14 cellular contexts compared by ENCODE assay signal in genomic region chr18:79961527-79962291, GRCh38. TPM values are rescaled to one million over a fixed set of nuclear protein-coding genes. Genes with fewer than 3 reads are reported as not detected.
A peak's percentile ranks its signal among the peaks of the same experiment; 100 is the strongest.
DNase-seq lines count a peak whose midpoint lies in the region; ATAC-seq and TF ChIP-seq lines count a peak whose summit lies in the region.
"Had no signal": no experiment of that assay in that cellular context is flagged by ENCODE, and none has a peak within 500 bp of the region (broad histone marks: within the 10 kb centered on the region; RNA-seq: fewer than 3 reads in every experiment).

No MANE protein-coding gene starts in this region.

- no peaks in the 10 kb centered on the region for H3K36me3 ChIP-seq in left lung
- H3K36me3 ChIP-seq in tibial nerve, result no peaks in the 10 kb centered on the region
- H3K36me3 ChIP-seq: right atrium auricular region, thoracic aorta had no signal

- peak overlapping the region; percentile 67 to 90 for H3K27ac ChIP-seq in left lung
- H3K27ac ChIP-seq in tibial nerve, result peak overlapping the region; percentile 42 to 92 (median 66)
- H3K27ac ChIP-seq: right atrium auricular region, thoracic aorta had no signal

- no peaks in the 10 kb centered on the region for H3K9me3 ChIP-seq in left lung
- no peaks in the 10 kb centered on the region for H3K9me3 ChIP-seq in tibial nerve
- H3K9me3 ChIP-seq: right atrium auricular region, thoracic aorta had no signal

- peak; percentile 6 for DNase-seq in NOMO-1 treated with DMSO at 0.1 percent for 48 hours (lab: John Stamatoyannopoulos, UW; ENCODE audit: unreplicated experiment)
- no peak for DNase-seq in NOMO-1 (lab: John Stamatoyannopoulos, UW; ENCODE audit: unreplicated experiment in 2 of 2)
- DNase-seq in amniotic epithelial cell (ENCODE audit: low read depth), result peak; percentile 44
- DNase-seq in left lung, result peak; percentile 79 to 85
- no peak for DNase-seq in tibial nerve (ENCODE audit: low spot score in 2 of 2)
- DNase-seq in activated effector memory CD4-positive, alpha-beta T cell treated with anti-CD3 and anti-CD28 coated beads, Interleukin-2, amount 50 U/mL, for 16 hours, result no peak
- DNase-seq in lower leg skin (ENCODE audit: low spot score in 2 of 2), result no peak
- no peak for DNase-seq in OCI-M2 (lab: John Stamatoyannopoulos, UW; ENCODE audit: unreplicated experiment)
- DNase-seq: activated CD8-positive, alpha-beta T cell treated with anti-CD3 and anti-CD28 coated beads for 36 hours; activated naive CD4-positive, alpha-beta T cell; cerebellar nuclear complex; T-helper 17 cell had no signal

- intact Hi-C loops in left lung (cut with DNase I), result no loop called here
- intact Hi-C loops in lower leg skin (cut with DNase I; ENCODE audit: low total_unique reads), result no loop called here

- no peak for TF ChIP-seq EP300 in tibial nerve (IDR thresholded peaks at IDR 0.05)

- peak; percentile 70 for ATAC-seq in left lung
- ATAC-seq: activated CD8-positive, alpha-beta T cell treated with anti-CD3 and anti-CD28 coated beads for 36 hours; T-helper 17 cell had no signal

- H3K4me1 ChIP-seq in left lung (peaks cover 8 to 36% of the 10 kb centered on the region in 2 donors), tibial nerve (peaks cover 0 to 37% (median 11%) of the 10 kb centered on the region in 4 donors)

- H3K27me3 ChIP-seq in left lung (peaks cover 0 to 11% of the 10 kb centered on the region in 2 donors), tibial nerve (peaks cover 0 to 6% of the 10 kb centered on the region in 2 donors)
- H3K27me3 ChIP-seq: right atrium auricular region had no signal

- H3K4me3 ChIP-seq in left lung (no peak overlapping the region), tibial nerve (no peak overlapping the region), lower leg skin (ENCODE audit: low read depth, poor library complexity, severe bottlenecking) (no peak overlapping the region)
- H3K4me3 ChIP-seq: right atrium auricular region, thoracic aorta had no signal

- no peak for TF ChIP-seq CTCF in left lung (IDR thresholded peaks at IDR 0.05)
- no peak for TF ChIP-seq CTCF in tibial nerve (IDR thresholded peaks at IDR 0.05)
- TF ChIP-seq CTCF in lower leg skin (IDR thresholded peaks at IDR 0.05), result no peak

- 53 to 56% methylated on average over 25 to 29 of the region's 29 CpGs for WGBS in tibial nerve, 2 donors
- 48 to 63% methylated on average over 28 to 29 of the region's 29 CpGs for WGBS in lower leg skin, 2 donors

- no peak for TF ChIP-seq POLR2A in tibial nerve (IDR thresholded peaks at IDR 0.05)
- TF ChIP-seq POLR2A in lower leg skin (IDR thresholded peaks at IDR 0.05), result no peak

RNA-seq across cellular contexts. Expression of gene HSBP1L1, which starts 2.7 kb away (rescaled TPM):
- total RNA-seq in left lung, result 10 to 100 TPM; 23.1 to 38.5 TPM
- 10 to 100 TPM; 18.0 to 35.4 (median 29.7) TPM for total RNA-seq in tibial nerve
- 10 to 100 TPM; 34.7 to 77.3 (median 62.2) TPM for total RNA-seq in lower leg skin

RNA-seq across cellular contexts. Expression of gene SLC66A2, which starts 10.3 kb away (rescaled TPM):
- 10 to 100 TPM; 44.8 to 69.8 TPM for total RNA-seq in left lung
- total RNA-seq in tibial nerve, result 100 to 1,000 TPM; 112 to 361 (median 222) TPM
- total RNA-seq in lower leg skin, result 100 to 1,000 TPM in 1 of 4 donors, 10 to 100 TPM in 3; 65.6 to 112 (median 75.3) TPM

RNA-seq across cellular contexts. Expression of gene TXNL4A, which starts 26.7 kb away (rescaled TPM):
- total RNA-seq in left lung (100 to 1,000 TPM in 1 of 2 donors, 10 to 100 TPM in 1; 82.7 to 106 TPM), tibial nerve (10 to 100 TPM; 19.0 to 34.9 (median 32.5) TPM), lower leg skin (10 to 100 TPM; 12.6 to 49.9 (median 24.0) TPM)

Comparison
In these comparisons a context has a peak if more than half of its experiments do, and no peak if none do; other contexts are left out.
1. DNase-seq: peak in NOMO-1 treated with DMSO at 0.1 percent for 48 hours (single experiment), amniotic epithelial cell (single experiment) and left lung (2 of 2); none in NOMO-1 (0 of 2), tibial nerve (0 of 2), activated effector memory CD4-positive, alpha-beta T cell treated with anti-CD3 and anti-CD28 coated beads, Interleukin-2, amount 50 U/mL, for 16 hours (single experiment), lower leg skin (0 of 2) and OCI-M2 (single experiment).